In genomic region chr3:123349201-123349535, GRCh38 we compare ENCODE assay signal across 16 cellular contexts.
"Had no signal": no experiment of that assay in that cellular context is flagged by ENCODE, and none has a peak within 500 bp of the region (broad histone marks: within the 10 kb centered on the region; RNA-seq: fewer than 3 reads in every experiment).

No MANE protein-coding gene starts in this region.

- H3K27ac Mint-ChIP-seq: activated CD4-positive, alpha-beta memory T cell treated with anti-CD3 and anti-CD28 coated beads, Interleukin-2, amount 10 ng/mL, durations not matched to agents 7 days and 5 days; activated T-cell treated with anti-CD3 and anti-CD28 coated beads, Interleukin-2, amount 50 U/mL, for 72 hours; dendritic cell treated with granulocyte-macrophage colony-stimulating factor and Interleukin-4, amounts not matched to agents 40 ng/mL and 50 ng/mL, for 4 days; effector memory CD8-positive, alpha-beta T cell; naive thymus-derived CD4-positive, alpha-beta T cell had no signal

- H3K9me3 ChIP-seq: prostate gland, upper lobe of left lung had no signal

- H3K27me3 ChIP-seq: upper lobe of left lung had no signal

- H3K4me1 Mint-ChIP-seq: immature natural killer cell had no signal

- H3K36me3 Mint-ChIP-seq: immature natural killer cell; naive thymus-derived CD4-positive, alpha-beta T cell had no signal

- H3K4me3 Mint-ChIP-seq: activated CD4-positive, alpha-beta memory T cell treated with anti-CD3 and anti-CD28 coated beads, Interleukin-2, amount 10 ng/mL, durations not matched to agents 7 days and 5 days; central memory CD8-positive, alpha-beta T cell; dendritic cell treated with granulocyte-macrophage colony-stimulating factor and Interleukin-4, amounts not matched to agents 40 ng/mL and 50 ng/mL, for 4 days; effector memory CD8-positive, alpha-beta T cell; immature natural killer cell; naive thymus-derived CD4-positive, alpha-beta T cell had no signal

- H3K4me3 ChIP-seq: prostate gland, upper lobe of left lung had no signal

- ATAC-seq: effector memory CD8-positive, alpha-beta T cell; left colon; naive thymus-derived CD4-positive, alpha-beta T cell; sciatic nerve had no signal

- H3K36me3 ChIP-seq: prostate gland, upper lobe of left lung had no signal

- DNase-seq: activated CD4-positive, alpha-beta memory T cell treated with anti-CD3 and anti-CD28 coated beads, Interleukin-2, amount 10 ng/mL, durations not matched to agents 7 days and 5 days; activated T-cell treated with anti-CD3 and anti-CD28 coated beads, Interleukin-2, amount 50 U/mL, for 72 hours; effector memory CD8-positive, alpha-beta T cell; immature natural killer cell; left colon; mammary epithelial cell; naive thymus-derived CD4-positive, alpha-beta T cell; stimulated activated CD4-positive, alpha-beta T cell treated with anti-CD3 and anti-CD28 coated beads, Interleukin-12 subunit alpha, Interleukin-12 subunit beta, amount 100 ng/mL, for 4 hours; stimulated activated naive CD4-positive, alpha-beta T cell; T1000; upper lobe of left lung had no signal

- H3K4me1 ChIP-seq: prostate gland, upper lobe of left lung had no signal

- H3K9me3 Mint-ChIP-seq: activated CD4-positive, alpha-beta memory T cell treated with anti-CD3 and anti-CD28 coated beads, Interleukin-2, amount 10 ng/mL, durations not matched to agents 7 days and 5 days; activated T-cell treated with anti-CD3 and anti-CD28 coated beads, Interleukin-2, amount 50 U/mL, for 72 hours; central memory CD8-positive, alpha-beta T cell; dendritic cell treated with granulocyte-macrophage colony-stimulating factor and Interleukin-4, amounts not matched to agents 40 ng/mL and 50 ng/mL, for 4 days; effector memory CD8-positive, alpha-beta T cell; immature natural killer cell had no signal

- H3K27ac ChIP-seq: prostate gland, upper lobe of left lung, VCaP had no signal
